In the genomic region with DNA sequence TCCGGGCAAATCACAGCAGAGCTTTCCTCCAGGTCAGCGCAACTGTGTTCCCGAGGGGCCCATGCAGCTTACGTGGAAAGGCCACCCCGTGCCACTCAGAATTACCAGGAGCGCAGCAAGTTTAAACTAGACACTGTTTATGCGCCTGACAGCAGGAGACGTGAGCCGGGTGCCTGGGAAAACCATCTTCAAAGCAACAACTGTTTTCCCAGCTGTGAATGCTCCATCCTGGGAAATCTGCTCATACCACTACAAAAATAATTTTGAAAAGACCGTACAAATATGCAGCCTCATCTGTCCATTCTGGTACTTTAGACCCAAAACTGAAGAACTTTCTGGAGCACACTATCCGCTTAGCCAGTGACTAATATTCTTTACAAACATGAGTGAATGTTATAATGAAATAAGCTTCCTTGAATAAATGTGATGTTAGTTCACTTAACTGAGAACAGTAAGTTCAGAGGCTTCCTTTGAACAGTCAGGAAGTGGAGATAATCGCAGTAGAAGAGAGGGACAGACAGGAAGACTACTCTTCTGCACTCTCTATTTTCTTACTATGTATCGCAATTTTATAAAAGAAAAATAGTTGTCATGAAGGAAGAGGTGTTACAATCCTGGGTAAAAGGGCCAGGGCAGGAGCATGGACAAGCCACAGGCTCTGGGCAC, we compare ENCODE assay signal across 28 cellular contexts. TPM values are rescaled to one million over a fixed set of nuclear protein-coding genes. Genes with fewer than 3 reads are reported as not detected.
DNase-seq lines count a peak whose midpoint lies in the region; ATAC-seq, FAIRE-seq and TF ChIP-seq lines count a peak whose summit lies in the region.
"Had no signal": no experiment of that assay in that cellular context is flagged by ENCODE, and none has a peak within 500 bp of the region (broad histone marks: within the 10 kb centered on the region; RNA-seq: fewer than 3 reads in every experiment).

No MANE protein-coding gene starts in this region.

- H3K9me3 Mint-ChIP-seq in activated T-helper 1 cell treated with anti-CD3 and anti-CD28 coated beads, Interleukin-12 subunit alpha, Interleukin-12 subunit beta, Interleukin-2, Interleukin-4 antibody, amounts not matched to agents 30 ng/mL and 10 ng/mL and 1 ng/mL, durations not matched to agents 14 hours and 24 hours and 36 hours, result no peaks in the 10 kb centered on the region
- H3K9me3 Mint-ChIP-seq: activated naive CD4-positive, alpha-beta T cell treated with anti-CD3 and anti-CD28 coated beads, Interleukin-2, amount 10 ng/mL, durations not matched to agents 7 days and 5 days had no signal

- H3K4me3 ChIP-seq in BLaER1 (peak overlapping the region; percentile 29; the same call in 1 of the 2 replicates), osteoblast (ENCODE audit: insufficient read depth, low read length) (no peak overlapping the region)
- H3K4me3 ChIP-seq: esophagus muscularis mucosa, K562, lower lobe of right lung, upper lobe of right lung had no signal

- peak overlapping the region; percentile 98 for H3K4me2 ChIP-seq in BLaER1
- no peak overlapping the region for H3K4me2 ChIP-seq in osteoblast (ENCODE audit: insufficient read depth, low read length)

- no peaks in the 10 kb centered on the region for H3K27me3 ChIP-seq in BLaER1
- H3K27me3 ChIP-seq in osteoblast (ENCODE audit: insufficient read depth, low read length), result no peaks in the 10 kb centered on the region
- H3K27me3 ChIP-seq: esophagus muscularis mucosa, upper lobe of right lung had no signal

- H3K36me3 ChIP-seq in BLaER1 (peaks cover 31% of the 10 kb centered on the region), osteoblast (ENCODE audit: insufficient read depth, low read length) (no peaks in the 10 kb centered on the region)
- H3K36me3 ChIP-seq: esophagus muscularis mucosa, lower lobe of right lung, upper lobe of right lung had no signal

- H3K36me3 Mint-ChIP-seq in activated T-helper 1 cell treated with anti-CD3 and anti-CD28 coated beads, Interleukin-12 subunit alpha, Interleukin-12 subunit beta, Interleukin-2, Interleukin-4 antibody, amounts not matched to agents 30 ng/mL and 10 ng/mL and 1 ng/mL, durations not matched to agents 14 hours and 24 hours and 36 hours (ENCODE audit: low read depth), result no peaks in the 10 kb centered on the region
- H3K36me3 Mint-ChIP-seq: activated naive CD4-positive, alpha-beta T cell treated with anti-CD3 and anti-CD28 coated beads, Interleukin-2, amount 10 ng/mL, durations not matched to agents 7 days and 5 days had no signal

- no peak overlapping the region for H2AFZ ChIP-seq in osteoblast (ENCODE audit: low read length)

- no peak overlapping the region for H3K4me3 Mint-ChIP-seq in activated T-helper 1 cell treated with anti-CD3 and anti-CD28 coated beads, Interleukin-12 subunit alpha, Interleukin-12 subunit beta, Interleukin-2, Interleukin-4 antibody, amounts not matched to agents 30 ng/mL and 10 ng/mL and 1 ng/mL, durations not matched to agents 14 hours and 24 hours and 36 hours
- H3K4me3 Mint-ChIP-seq: activated naive CD4-positive, alpha-beta T cell treated with anti-CD3 and anti-CD28 coated beads, Interleukin-2, amount 10 ng/mL, durations not matched to agents 7 days and 5 days had no signal

- peaks cover 27% of the 10 kb centered on the region for H3K4me1 Mint-ChIP-seq in activated T-helper 1 cell treated with anti-CD3 and anti-CD28 coated beads, Interleukin-12 subunit alpha, Interleukin-12 subunit beta, Interleukin-2, Interleukin-4 antibody, amounts not matched to agents 30 ng/mL and 10 ng/mL and 1 ng/mL, durations not matched to agents 14 hours and 24 hours and 36 hours (ENCODE audit: low read depth)

- H3K27ac ChIP-seq in BLaER1 (peak overlapping the region; percentile 70), caudate nucleus (ENCODE audit: low read depth, low read length) (peak overlapping the region; percentile 1), osteoblast (ENCODE audit: low read depth, low read length) (no peak overlapping the region)
- H3K27ac ChIP-seq: C4-2B, esophagus muscularis mucosa, lower lobe of right lung, upper lobe of right lung had no signal

- no peaks in the 10 kb centered on the region for H3K79me2 ChIP-seq in osteoblast (ENCODE audit: insufficient read depth, low read length)

- H3K4me1 ChIP-seq in BLaER1 (peaks cover 99% of the 10 kb centered on the region), osteoblast (ENCODE audit: insufficient read depth, low read length) (peaks cover 11% of the 10 kb centered on the region)
- H3K4me1 ChIP-seq: esophagus muscularis mucosa, lower lobe of right lung, upper lobe of right lung had no signal

- H3K9me3 ChIP-seq in BLaER1 (no peaks in the 10 kb centered on the region), osteoblast (ENCODE audit: low read depth, low read length) (no peaks in the 10 kb centered on the region)
- H3K9me3 ChIP-seq: esophagus muscularis mucosa, lower lobe of right lung, upper lobe of right lung had no signal

- FAIRE-seq in GM19239 (lab: Jason Lieb, UNC), result peak; percentile 78
- FAIRE-seq: frontal cortex, K562 had no signal

- H4K20me1 ChIP-seq in BLaER1 (peaks cover 87% of the 10 kb centered on the region), osteoblast (ENCODE audit: insufficient read depth, low read length) (peaks cover 41% of the 10 kb centered on the region)

- ATAC-seq in HG02798 (IDR thresholded peaks at IDR 0.05; ENCODE audit: poor library complexity, unreplicated experiment) (no peak), GM18858 (IDR thresholded peaks at IDR 0.05; ENCODE audit: unreplicated experiment) (no peak)
- ATAC-seq: K562, lower lobe of right lung, right cardiac atrium, upper lobe of right lung had no signal

- H3K9ac ChIP-seq in BLaER1, result peak overlapping the region; percentile 59

- H3K27ac Mint-ChIP-seq in activated T-helper 1 cell treated with anti-CD3 and anti-CD28 coated beads, Interleukin-12 subunit alpha, Interleukin-12 subunit beta, Interleukin-2, Interleukin-4 antibody, amounts not matched to agents 30 ng/mL and 10 ng/mL and 1 ng/mL, durations not matched to agents 14 hours and 24 hours and 36 hours, result no peak overlapping the region
- H3K27ac Mint-ChIP-seq: activated naive CD4-positive, alpha-beta T cell treated with anti-CD3 and anti-CD28 coated beads, Interleukin-2, amount 10 ng/mL, durations not matched to agents 7 days and 5 days had no signal

- H3K27me3 Mint-ChIP-seq in activated T-helper 1 cell treated with anti-CD3 and anti-CD28 coated beads, Interleukin-12 subunit alpha, Interleukin-12 subunit beta, Interleukin-2, Interleukin-4 antibody, amounts not matched to agents 30 ng/mL and 10 ng/mL and 1 ng/mL, durations not matched to agents 14 hours and 24 hours and 36 hours (ENCODE audit: insufficient read depth), result no peaks in the 10 kb centered on the region
- H3K27me3 Mint-ChIP-seq: activated naive CD4-positive, alpha-beta T cell treated with anti-CD3 and anti-CD28 coated beads, Interleukin-2, amount 10 ng/mL, durations not matched to agents 7 days and 5 days had no signal

- TF ChIP-seq CTCF in osteoblast (IDR thresholded peaks at IDR 0.05; ENCODE audit: extremely low read depth, low read depth, low read length), result no peak

- no peak for DNase-seq in GM19239 (ENCODE audit: insufficient read length, low spot score)
- no peak for DNase-seq in caudate nucleus (lab: John Stamatoyannopoulos, UW)
- peak; percentile 62 for DNase-seq in osteoblast (ENCODE audit: insufficient read length, low spot score, missing footprints)
- no peak for DNase-seq in pons (ENCODE audit: low spot score)
- DNase-seq in activated T-helper 1 cell treated with anti-CD3 and anti-CD28 coated beads, Interleukin-12 subunit alpha, Interleukin-12 subunit beta, Interleukin-2, Interleukin-4 antibody, amounts not matched to agents 30 ng/mL and 10 ng/mL and 1 ng/mL, durations not matched to agents 14 hours and 24 hours and 36 hours (ENCODE audit: low spot score), result no peak
- DNase-seq: ACHN; activated naive CD4-positive, alpha-beta T cell treated with anti-CD3 and anti-CD28 coated beads, Interleukin-2, amount 10 ng/mL, durations not matched to agents 7 days and 5 days; activated T-cell treated with anti-CD3 and anti-CD28 coated beads, Interleukin-2, amount 50 U/mL, for 48 hours; anterior cingulate cortex; effector CD4-positive, alpha-beta T cell; hypothalamus; MV-4-11; NCI-H187; NCI-H82; occipital lobe; SHP77; substantia nigra; upper lobe of right lung had no signal

- intact Hi-C loops in activated T-helper 1 cell treated with anti-CD3 and anti-CD28 coated beads, Interleukin-12 subunit alpha, Interleukin-12 subunit beta, Interleukin-2, Interleukin-4 antibody, amounts not matched to agents 30 ng/mL and 10 ng/mL and 1 ng/mL, durations not matched to agents 14 hours and 24 hours and 36 hours (cut with micrococcal nuclease), result no loop called here

RNA-seq across cellular contexts. Expression of a gene that starts 16.7 kb away (rescaled TPM):
- total RNA-seq in osteoblast, result 10.3 and 10.5 TPM in 2 replicates
- not detected in 2 replicates for total RNA-seq in activated T-helper 1 cell treated with anti-CD3 and anti-CD28 coated beads, Interleukin-12 subunit alpha, Interleukin-12 subunit beta, Interleukin-2, Interleukin-4 antibody, amounts not matched to agents 30 ng/mL and 10 ng/mL and 1 ng/mL, durations not matched to agents 14 hours and 24 hours and 36 hours
- total RNA-seq: activated CD8-positive, alpha-beta memory T cell treated with anti-CD3 and anti-CD28 coated beads for 36 hours had no signal

RNA-seq across cellular contexts. Expression of a gene that starts 55.3 kb away (rescaled TPM):
- 11.8 and 13.0 TPM in 2 replicates for total RNA-seq in osteoblast
- total RNA-seq in activated T-helper 1 cell treated with anti-CD3 and anti-CD28 coated beads, Interleukin-12 subunit alpha, Interleukin-12 subunit beta, Interleukin-2, Interleukin-4 antibody, amounts not matched to agents 30 ng/mL and 10 ng/mL and 1 ng/mL, durations not matched to agents 14 hours and 24 hours and 36 hours, result 21.2 and 21.9 TPM in 2 replicates

Comparison
In these comparisons a context has a peak if more than half of its experiments do, and no peak if none do; other contexts are left out.
1. RNA of a gene that starts 16.7 kb away (total RNA-seq): 10.3 to 10.5 TPM in osteoblast; not detected in activated T-helper 1 cell treated with anti-CD3 and anti-CD28 coated beads, Interleukin-12 subunit alpha, Interleukin-12 subunit beta, Interleukin-2, Interleukin-4 antibody, amounts not matched to agents 30 ng/mL and 10 ng/mL and 1 ng/mL, durations not matched to agents 14 hours and 24 hours and 36 hours; every median in the first group is over 10 times any median in the second.